Comparison of ENCODE assay signal across 8 cellular contexts in the genomic region with DNA sequence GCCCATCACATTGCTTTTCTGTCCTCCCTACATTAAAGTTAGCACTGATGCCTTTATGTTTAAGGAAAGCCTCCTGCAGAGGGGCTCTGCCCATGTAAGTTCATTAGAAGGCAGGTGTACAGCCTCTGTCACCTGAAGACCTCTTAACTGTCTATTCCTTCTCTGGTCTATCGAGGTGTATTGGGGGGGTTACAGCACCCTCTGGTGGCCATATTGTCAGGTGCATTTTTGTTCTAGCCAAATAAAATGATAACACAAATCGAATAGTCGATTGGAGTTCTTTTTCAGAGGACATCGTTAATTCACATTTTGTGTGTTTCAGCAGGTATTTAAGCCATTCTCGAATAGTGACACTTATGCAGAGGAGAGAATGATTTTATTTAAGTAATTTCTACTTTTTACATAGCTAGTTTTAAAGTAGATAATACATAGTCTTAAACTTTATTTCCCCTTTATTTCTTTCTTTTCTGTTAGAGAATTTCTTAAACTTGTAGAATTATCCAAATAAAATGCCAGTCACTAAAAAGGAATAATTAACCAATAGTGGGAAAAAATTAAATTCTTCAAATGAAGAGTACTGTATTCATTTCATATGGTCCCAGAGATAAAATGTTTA.
DNase-seq lines count a peak whose midpoint lies in the region; ATAC-seq and TF ChIP-seq lines count a peak whose summit lies in the region.

No MANE protein-coding gene starts in this region.

- no peaks in the 10 kb centered on the region for H3K4me1 ChIP-seq in naive thymus-derived CD4-positive, alpha-beta T cell (ENCODE audit: control insufficient read depth in 2 of 2, insufficient read depth in 2 of 2, low read length in 2 of 2)
- no peaks in the 10 kb centered on the region for H3K4me1 ChIP-seq in testis

- no peaks in the 10 kb centered on the region for H3K36me3 Mint-ChIP-seq in naive thymus-derived CD4-positive, alpha-beta T cell

- H3K27me3 Mint-ChIP-seq in naive thymus-derived CD4-positive, alpha-beta T cell: peaks cover 0 to 12% (median 4%) of the 10 kb centered on the region in 5 donors

- WGBS in testis, 2 donors: 26 to 48% methylated on average over 5 of the region's 5 CpGs

- H3K4me3 Mint-ChIP-seq in naive thymus-derived CD4-positive, alpha-beta T cell: no peak overlapping the region

- H3K27ac Mint-ChIP-seq in naive thymus-derived CD4-positive, alpha-beta T cell: no peak overlapping the region

- no peaks in the 10 kb centered on the region for H3K9me3 ChIP-seq in naive thymus-derived CD4-positive, alpha-beta T cell (ENCODE audit: control insufficient read depth in 2 of 3, low read length in 3 of 3)
- H3K9me3 ChIP-seq in testis: no peaks in the 10 kb centered on the region

- DNase-seq in AG09309 (ENCODE audit: low read depth) (no peak), GM19240 (ENCODE audit: insufficient read length, low spot score) (peak; percentile 35), NCI-H2227 (lab: John Stamatoyannopoulos, UW; ENCODE audit: unreplicated experiment) (peak; percentile 75), testis (peak; percentile 72)
- peak; percentile 35 to 57 for DNase-seq in activated CD4-positive, alpha-beta T cell treated with anti-CD3 and anti-CD28 coated beads, Interleukin-2, amount 50 U/mL, for 24 hours (ENCODE audit: low read depth in 1 of 2, low spot score in 1 of 2)
- peak; percentile 30 for DNase-seq in effector CD8-positive, alpha-beta T cell (lab: John Stamatoyannopoulos, UW)
- peak; percentile 25 to 68 (median 50) for DNase-seq in naive thymus-derived CD4-positive, alpha-beta T cell

- H3K27ac ChIP-seq in naive thymus-derived CD4-positive, alpha-beta T cell (ENCODE audit: low read depth, low read length): no peak overlapping the region
- no peak overlapping the region for H3K27ac ChIP-seq in testis

- H3K9me3 Mint-ChIP-seq in naive thymus-derived CD4-positive, alpha-beta T cell: no peaks in the 10 kb centered on the region

- H3K4me1 Mint-ChIP-seq in naive thymus-derived CD4-positive, alpha-beta T cell: peaks cover 0 to 4% (median 0%) of the 10 kb centered on the region in 7 donors

- no peaks in the 10 kb centered on the region for H3K36me3 ChIP-seq in naive thymus-derived CD4-positive, alpha-beta T cell (ENCODE audit: control insufficient read depth in 2 of 3, insufficient read depth in 3 of 3, low read length in 3 of 3)
- H3K36me3 ChIP-seq in testis (ENCODE audit: low read depth, missing control alignments): no peaks in the 10 kb centered on the region

- peak; percentile 81 for ATAC-seq in naive thymus-derived CD4-positive, alpha-beta T cell
- ATAC-seq in HG03097 (IDR thresholded peaks at IDR 0.05; ENCODE audit: low FRiP score, unreplicated experiment): no peak

- peaks cover 0 to 6% of the 10 kb centered on the region in 2 donors for H3K27me3 ChIP-seq in naive thymus-derived CD4-positive, alpha-beta T cell (ENCODE audit: control insufficient read depth in 2 of 2, insufficient read depth in 2 of 2, low read length in 2 of 2)
- no peaks in the 10 kb centered on the region for H3K27me3 ChIP-seq in testis

- TF ChIP-seq CTCF in AG09309 (IDR thresholded peaks at IDR 0.05; ENCODE audit: control insufficient read depth, insufficient read depth, low read depth, low read length, missing control alignments) (peak; percentile 88), testis (IDR thresholded peaks at IDR 0.05) (peak; percentile 25 to 94 (median 65))

- TF ChIP-seq POLR2A in testis (IDR thresholded peaks at IDR 0.05): no peak

- intact Hi-C loops in naive thymus-derived CD4-positive, alpha-beta T cell (cut with micrococcal nuclease): loop anchor here (1.0 to 5.0 kb wide), 5 partner anchors 138 to 551 kb away; no protein-coding TSS in a partner anchor
- intact Hi-C loops in testis (cut with DNase I; ENCODE audit: low total_unique reads): no loop called here

- H3K4me3 ChIP-seq in AG09309 (ENCODE audit: control insufficient read depth, low read depth, low read length) (no peak overlapping the region), testis (no peak overlapping the region)
- H3K4me3 ChIP-seq in naive thymus-derived CD4-positive, alpha-beta T cell (ENCODE audit: low read length): no peak overlapping the region

- CTCF ChIA-PET in naive thymus-derived CD4-positive, alpha-beta T cell (lab: Charles Lee): interaction anchor here (0.6 to 1.6 kb wide), 12 partner anchors 8 to 776 kb away, joined by 3 to 12 read pairs (median 4); no protein-coding TSS in a partner anchor

- POLR2A ChIA-PET in naive thymus-derived CD4-positive, alpha-beta T cell (lab: Charles Lee): no interaction called here
